Comparison of ENCODE assay signal across 9 cellular contexts in genomic region chr10:72079356-72079755, GRCh38. TPM values are rescaled to one million over a fixed set of nuclear protein-coding genes. Genes with fewer than 3 reads are reported as not detected.
DNase-seq lines count a peak whose midpoint lies in the region; ATAC-seq and TF ChIP-seq lines count a peak whose summit lies in the region.
"Had no signal": no experiment of that assay in that cellular context is flagged by ENCODE, and none has a peak within 500 bp of the region (broad histone marks: within the 10 kb centered on the region; RNA-seq: fewer than 3 reads in every experiment).

No MANE protein-coding gene starts in this region.

- no peaks in the 10 kb centered on the region for H3K27me3 ChIP-seq in right atrium auricular region

- H3K9me3 ChIP-seq in right atrium auricular region: no peaks in the 10 kb centered on the region

- no peaks in the 10 kb centered on the region for H3K4me1 ChIP-seq in right atrium auricular region
- H3K4me1 ChIP-seq: parathyroid adenoma had no signal

- peaks cover 0 to 4% of the 10 kb centered on the region in 2 donors for H3K36me3 Mint-ChIP-seq in stimulated activated naive B cell treated with anti-CD40 and anti-IgM and Interleukin-4, amounts not matched to agents 10 μg/mL and 1 μg/mL and 100 μg/mL, for 72 hours

- peaks cover 42 to 84% of the 10 kb centered on the region in 2 donors for H3K4me1 Mint-ChIP-seq in stimulated activated naive B cell treated with anti-CD40 and anti-IgM and Interleukin-4, amounts not matched to agents 10 μg/mL and 1 μg/mL and 100 μg/mL, for 72 hours

- no peak overlapping the region for H3K27ac ChIP-seq in right atrium auricular region
- H3K27ac ChIP-seq: parathyroid adenoma had no signal

- no peak for TF ChIP-seq CTCF in right atrium auricular region (IDR thresholded peaks at IDR 0.05)

- H3K36me3 ChIP-seq in right atrium auricular region: no peaks in the 10 kb centered on the region

- H3K27me3 Mint-ChIP-seq in stimulated activated naive B cell treated with anti-CD40 and anti-IgM and Interleukin-4, amounts not matched to agents 10 μg/mL and 1 μg/mL and 100 μg/mL, for 72 hours: no peaks in the 10 kb centered on the region

- in situ Hi-C loops in ACHN (cut with HindIII; ENCODE audit: low pct_ligation_motif_present, low pct_unique_long_range_greater_than_20kb, low sequenced_read_pairs): no loop called here

- H3K9me3 Mint-ChIP-seq in stimulated activated naive B cell treated with anti-CD40 and anti-IgM and Interleukin-4, amounts not matched to agents 10 μg/mL and 1 μg/mL and 100 μg/mL, for 72 hours: no peaks in the 10 kb centered on the region

- ATAC-seq in stimulated activated naive B cell treated with anti-CD40 and anti-IgM and Interleukin-4, amounts not matched to agents 10 μg/mL and 1 μg/mL and 100 μg/mL, for 72 hours (replicated peaks): peak; percentile 73 to 75

- peak; percentile 24 for DNase-seq in NCI-H748 (lab: John Stamatoyannopoulos, UW; ENCODE audit: unreplicated experiment)
- DNase-seq in NCI-H748 treated with DMSO at 0.1 percent for 48 hours (lab: John Stamatoyannopoulos, UW): no peak
- DNase-seq in activated CD8-positive, alpha-beta memory T cell treated with anti-CD3 and anti-CD28 coated beads for 24 hours: peak; percentile 83
- peak; percentile 33 for DNase-seq in globus pallidus (ENCODE audit: low spot score)
- DNase-seq in stimulated activated naive B cell treated with anti-CD40 and anti-IgM and Interleukin-4, amounts not matched to agents 10 μg/mL and 1 μg/mL and 100 μg/mL, for 72 hours: no peak
- no peak for DNase-seq in right atrium auricular region (ENCODE audit: low spot score)
- DNase-seq in ACHN: no peak
- DNase-seq in UCSD-AML1 (lab: John Stamatoyannopoulos, UW; ENCODE audit: unreplicated experiment): no peak

- no peak overlapping the region for H3K4me3 Mint-ChIP-seq in stimulated activated naive B cell treated with anti-CD40 and anti-IgM and Interleukin-4, amounts not matched to agents 10 μg/mL and 1 μg/mL and 100 μg/mL, for 72 hours

- peak overlapping the region; percentile 88 for H3K27ac Mint-ChIP-seq in stimulated activated naive B cell treated with anti-CD40 and anti-IgM and Interleukin-4, amounts not matched to agents 10 μg/mL and 1 μg/mL and 100 μg/mL, for 72 hours

- no peak overlapping the region for H3K4me3 ChIP-seq in right atrium auricular region

RNA-seq across cellular contexts. Expression of gene SPOCK2, which starts 9.0 kb away (rescaled TPM):
- 10 to 100 TPM; 19.3 to 19.8 TPM for total RNA-seq in right atrium auricular region

Comparison
In these comparisons a context has a peak if more than half of its experiments do, and no peak if none do; other contexts are left out.
1. DNase-seq: peak in NCI-H748 (single experiment), activated CD8-positive, alpha-beta memory T cell treated with anti-CD3 and anti-CD28 coated beads for 24 hours (single experiment) and globus pallidus (single experiment); none in NCI-H748 treated with DMSO at 0.1 percent for 48 hours (single experiment), stimulated activated naive B cell treated with anti-CD40 and anti-IgM and Interleukin-4, amounts not matched to agents 10 μg/mL and 1 μg/mL and 100 μg/mL, for 72 hours (single experiment), right atrium auricular region (single experiment), ACHN (single experiment) and UCSD-AML1 (single experiment).